ENCODE assay signal across 8 cellular contexts in the genomic region with DNA sequence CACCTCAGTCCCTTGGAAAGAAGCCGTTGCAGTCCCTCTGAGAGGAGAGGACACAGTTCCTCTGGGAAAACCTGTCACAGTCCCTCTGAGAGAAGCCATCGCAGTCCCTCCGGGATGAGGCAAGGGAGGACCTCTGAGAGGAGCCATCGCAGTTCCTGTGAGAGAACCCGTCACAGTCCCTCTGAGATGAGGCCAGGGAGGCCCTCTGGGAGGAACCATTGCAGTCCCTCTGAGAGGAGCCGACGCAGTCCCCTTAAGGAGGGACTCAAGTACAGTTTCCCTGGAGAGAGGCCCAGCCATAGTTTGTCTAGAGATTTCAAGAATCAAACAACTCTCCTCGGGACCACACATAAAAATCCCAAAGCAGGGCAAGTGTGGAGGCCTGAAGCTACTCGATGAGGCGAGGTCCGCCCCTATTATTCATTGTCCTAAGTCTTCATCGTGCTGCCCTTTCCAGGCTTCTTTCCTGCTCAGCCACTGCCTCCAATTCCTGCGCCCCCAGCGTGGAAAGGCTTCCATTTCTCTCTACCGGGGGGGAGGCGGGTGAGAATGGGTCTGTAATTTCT. TPM values are rescaled to one million over a fixed set of nuclear protein-coding genes. Genes with fewer than 3 reads are reported as not detected.
DNase-seq lines count a peak whose midpoint lies in the region; ATAC-seq and TF ChIP-seq lines count a peak whose summit lies in the region.

No MANE protein-coding gene starts in this region.

- H3K4me3 ChIP-seq in SU-DHL-6 (ENCODE audit: insufficient read depth, low read length, poor library complexity, severe bottlenecking) = peak overlapping the region; percentile 76
- peak overlapping the region; percentile 85 for H3K4me3 ChIP-seq in fibroblast of the aortic adventitia (ENCODE audit: low read depth, low read length)
- peak overlapping the region; percentile 55 for H3K4me3 ChIP-seq in skeletal muscle cell (ENCODE audit: low read depth, low read length)

- H3K9ac ChIP-seq in SU-DHL-6 (ENCODE audit: low read length) = peak overlapping the region; percentile 78

- peaks cover 6% of the 10 kb centered on the region; the same call in 1 of the 2 replicates for H3F3A ChIP-seq in SU-DHL-6 (ENCODE audit: insufficient read depth)

- ATAC-seq in GM18511 (IDR thresholded peaks at IDR 0.05; ENCODE audit: unreplicated experiment) = peak; percentile 4
- no peak for ATAC-seq in GM18858 (IDR thresholded peaks at IDR 0.05; ENCODE audit: unreplicated experiment)
- no peak for ATAC-seq in HG02870 (IDR thresholded peaks at IDR 0.05; ENCODE audit: unreplicated experiment)

- no peak for DNase-seq in fibroblast of the aortic adventitia (ENCODE audit: low read depth)
- no peak for DNase-seq in skeletal muscle cell (ENCODE audit: low read depth)
- no peak for DNase-seq in COR-L47 (lab: John Stamatoyannopoulos, UW)
- DNase-seq in NCI-H2227 (lab: John Stamatoyannopoulos, UW; ENCODE audit: unreplicated experiment) = no peak

- H3K36me3 ChIP-seq in SU-DHL-6 (ENCODE audit: low read length) = no peaks in the 10 kb centered on the region

- peaks cover 42% of the 10 kb centered on the region for H3K79me2 ChIP-seq in SU-DHL-6 (ENCODE audit: insufficient read depth, low read length)

- no peak for TF ChIP-seq CTCF in SU-DHL-6 (IDR thresholded peaks at IDR 0.05; ENCODE audit: insufficient read depth, low read length, poor library complexity, severe bottlenecking)
- no peak for TF ChIP-seq CTCF in fibroblast of the aortic adventitia (IDR thresholded peaks at IDR 0.05; ENCODE audit: insufficient read depth, low read length)

- no peaks in the 10 kb centered on the region for H3K27me3 ChIP-seq in SU-DHL-6 (ENCODE audit: low read length)

- peak overlapping the region; percentile 83 for H2AFZ ChIP-seq in SU-DHL-6 (ENCODE audit: low read depth, low read length, severe bottlenecking)

- H3K4me2 ChIP-seq in SU-DHL-6 (ENCODE audit: low read depth, low read length, poor library complexity, severe bottlenecking) = peak overlapping the region; percentile 71

- H3K9me3 ChIP-seq in SU-DHL-6 (ENCODE audit: insufficient read depth, low read length) = no peaks in the 10 kb centered on the region

- no peaks in the 10 kb centered on the region for H4K20me1 ChIP-seq in SU-DHL-6 (ENCODE audit: low read depth, low read length)

- H3K27ac ChIP-seq in SU-DHL-6 (ENCODE audit: low read depth, low read length) = no peak overlapping the region

- H3K9me2 ChIP-seq in SU-DHL-6 (replicated peaks; ENCODE audit: insufficient read depth, low read length) = no peaks in the 10 kb centered on the region

RNA-seq across cellular contexts. Expression of a gene that starts 0.6 kb away (rescaled TPM):
- total RNA-seq in fibroblast of the aortic adventitia (ENCODE audit: low replicate concordance) = 32.2 and 34.7 TPM in 2 replicates

RNA-seq across cellular contexts. Expression of a gene that starts 46.6 kb away (rescaled TPM):
- 3.6 and 7.0 TPM in 2 replicates for total RNA-seq in fibroblast of the aortic adventitia (ENCODE audit: low replicate concordance)

RNA-seq across cellular contexts. Expression of a gene that starts 46.6 kb away (rescaled TPM):
- 40.2 and 49.0 TPM in 2 replicates for total RNA-seq in fibroblast of the aortic adventitia (ENCODE audit: low replicate concordance)
